Comparison of ENCODE assay signal across 12 cellular contexts in the genomic region with DNA sequence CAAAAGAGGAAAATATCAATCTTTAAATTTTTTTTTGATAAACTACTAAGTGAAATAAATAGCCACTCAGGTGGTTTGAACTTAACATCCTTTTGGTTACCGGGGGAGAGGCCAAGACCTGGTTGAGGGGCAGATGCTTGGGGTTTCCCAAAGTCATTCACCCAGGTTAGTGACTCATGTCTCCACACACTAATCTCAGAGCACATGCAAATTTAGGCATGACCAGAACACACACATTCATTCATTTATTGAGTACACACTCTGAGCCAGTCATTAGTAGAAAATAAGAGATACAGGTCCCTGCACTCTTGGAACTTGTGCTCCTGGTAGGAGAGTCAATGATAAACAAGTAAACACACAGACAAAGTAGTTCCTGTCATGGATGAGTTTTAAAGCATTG. TPM values are rescaled to one million over a fixed set of nuclear protein-coding genes. Genes with fewer than 3 reads are reported as not detected.
DNase-seq lines count a peak whose midpoint lies in the region; ATAC-seq, FAIRE-seq and TF ChIP-seq lines count a peak whose summit lies in the region.
"Had no signal": no experiment of that assay in that cellular context is flagged by ENCODE, and none has a peak within 500 bp of the region (broad histone marks: within the 10 kb centered on the region; RNA-seq: fewer than 3 reads in every experiment).

No MANE protein-coding gene starts in this region.

- TF ChIP-seq EP300 in HepG2 (IDR thresholded peaks at IDR 0.05; ENCODE audit: low read depth in 2 of 2, low read length in 2 of 2) = no peak
- TF ChIP-seq EP300 in HepG2 (CRISPR knock-in tag; IDR thresholded peaks at IDR 0.05; ENCODE audit: borderline replicate concordance) = no peak

- TF ChIP-seq RAD21 in HepG2 (CRISPR knock-in tag; IDR thresholded peaks at IDR 0.05) = no peak

- no peaks in the 10 kb centered on the region for H3K9me3 Mint-ChIP-seq in activated T-helper 17 cell treated with anti-CD3 and anti-CD28 coated beads, Interleukin-2, amount 50 U/mL, for 72 hours

- in situ Hi-C loops in HepG2 (cut with HindIII; ENCODE audit: extremely low pct_ligation_motif_present, low pct_unique_long_range_greater_than_20kb) = no loop called here

- H3K9ac ChIP-seq in HepG2 (ENCODE audit: insufficient read depth, low read depth, low read length) (no peak overlapping the region), PC-3 (ENCODE audit: low read length) (no peak overlapping the region)

- no peak for FAIRE-seq in HepG2 (lab: Jason Lieb, UNC)

- H3K79me2 ChIP-seq in HepG2 (ENCODE audit: insufficient read depth, low read length) (no peaks in the 10 kb centered on the region), PC-3 (ENCODE audit: low read length) (no peaks in the 10 kb centered on the region)

- H4K20me1 ChIP-seq in HepG2 (ENCODE audit: insufficient read depth, low read length) = no peaks in the 10 kb centered on the region
- no peaks in the 10 kb centered on the region for H4K20me1 ChIP-seq in PC-3 (ENCODE audit: low read length)

- H3F3A ChIP-seq in PC-3 (ENCODE audit: low read length, unreplicated experiment) = no peaks in the 10 kb centered on the region

- TF ChIP-seq POLR2A in HepG2 (IDR thresholded peaks at IDR 0.05; ENCODE audit: insufficient read depth in 1 of 2, low read depth in 2 of 2, low read length in 2 of 2) = no peak

- no peak overlapping the region for H3K4me2 ChIP-seq in HepG2 (ENCODE audit: low read depth, low read length)
- no peak overlapping the region for H3K4me2 ChIP-seq in PC-3 (ENCODE audit: low read length)

- no peak overlapping the region for H3K4me3 Mint-ChIP-seq in activated T-helper 17 cell treated with anti-CD3 and anti-CD28 coated beads, Interleukin-2, amount 50 U/mL, for 72 hours

- no peak for DNase-seq in cerebellar cortex (ENCODE audit: low spot score)
- DNase-seq in inferior parietal cortex (ENCODE audit: extremely low spot score) = no peak
- no peak for DNase-seq in HepG2 (ENCODE audit: low spot score)
- no peak for DNase-seq in PC-3
- DNase-seq: erythroblast, left ventricle myocardium inferior, NCI-H2171 treated with DMSO at 0.1 percent for 48 hours had no signal

- peaks cover 0 to 4% of the 10 kb centered on the region in 2 experiments; a peak in 1 of 5 replicates for H3K27me3 ChIP-seq in HepG2 (ENCODE audit: control insufficient read depth in 1 of 2, insufficient read depth in 2 of 2, low read length in 2 of 2)
- H3K27me3 ChIP-seq in PC-3 (ENCODE audit: low read length) = no peaks in the 10 kb centered on the region

- no peaks in the 10 kb centered on the region for H3K36me3 ChIP-seq in HepG2 (replicated peaks in 1 of 2; ENCODE audit: control insufficient read depth in 1 of 2, insufficient read depth in 2 of 2, low read length in 2 of 2)
- no peaks in the 10 kb centered on the region; the same call in 1 of the 2 replicates for H3K36me3 ChIP-seq in PC-3 (ENCODE audit: low read depth, low read length)
- H3K36me3 ChIP-seq: left ventricle myocardium inferior had no signal

- TF ChIP-seq CTCF in HepG2 (CRISPR knock-in tag; IDR thresholded peaks at IDR 0.05) (no peak), PC-3 (conservative IDR thresholded peaks at IDR 0.05; ENCODE audit: low read depth, low read length) (no peak)

- WGBS in HepG2 (ENCODE audit: low lambda C conversion rate) = 6% methylated on average over 1 of the region's 1 CpG

- intact Hi-C loops in HepG2 (cut with micrococcal nuclease; ENCODE audit: unreplicated experiment) = no loop called here
- intact Hi-C loops in PC-3 (cut with micrococcal nuclease) = no loop called here

- BruUV-seq in HepG2 (replicated peaks; lab: Mats Ljungman, UMichigan) (no TSS peak), PC-3 (replicated peaks; lab: Mats Ljungman, UMichigan) (no TSS peak)

- no peaks in the 10 kb centered on the region for H3K9me2 ChIP-seq in PC-3 (replicated peaks; ENCODE audit: low read length)

- CTCF ChIA-PET in HepG2 (lab: Yijun Ruan, JAX; ENCODE audit: low intra/inter-chr PET ratio, low total read pairs) = no interaction called here
- CTCF ChIA-PET in PC-3 (lab: Charles Lee) = no interaction called here

- no peak overlapping the region for H2AFZ ChIP-seq in HepG2 (ENCODE audit: low read length)
- no peak overlapping the region for H2AFZ ChIP-seq in PC-3 (ENCODE audit: low read length)

- H3K27me3 Mint-ChIP-seq in activated T-helper 17 cell treated with anti-CD3 and anti-CD28 coated beads, Interleukin-2, amount 50 U/mL, for 72 hours = peaks cover 25% of the 10 kb centered on the region

- H3K27ac Mint-ChIP-seq in activated T-helper 17 cell treated with anti-CD3 and anti-CD28 coated beads, Interleukin-2, amount 50 U/mL, for 72 hours = no peak overlapping the region

- ATAC-seq in GM18517 (IDR thresholded peaks at IDR 0.05; ENCODE audit: unreplicated experiment) (peak; percentile 91), GM19438 (IDR thresholded peaks at IDR 0.05; ENCODE audit: low read depth, unreplicated experiment) (peak; percentile 64), HG02973 (IDR thresholded peaks at IDR 0.05; ENCODE audit: unreplicated experiment) (peak; percentile 83), HepG2 (no peak), PC-3 (no peak)
- ATAC-seq in activated T-helper 17 cell treated with anti-CD3 and anti-CD28 coated beads, Interleukin-2, amount 50 U/mL, for 72 hours (replicated peaks) = peak; percentile 97

- POLR2A ChIA-PET in HepG2 (lab: Yijun Ruan, JAX) = no interaction called here
- POLR2A ChIA-PET in PC-3 (lab: Charles Lee; ENCODE audit: unreplicated experiment) = no interaction called here

- H3K4me1 ChIP-seq in HepG2 (ENCODE audit: insufficient read depth, low read length) (no peaks in the 10 kb centered on the region), PC-3 (ENCODE audit: insufficient read depth, low read length) (no peaks in the 10 kb centered on the region)
- H3K4me1 ChIP-seq: left ventricle myocardium inferior had no signal

- no peak overlapping the region for H3K4me3 ChIP-seq in HepG2 (replicated peaks in 1 of 3; ENCODE audit: insufficient read depth in 1 of 3, low read depth in 2 of 3, low read length in 3 of 3)
- no peak overlapping the region for H3K4me3 ChIP-seq in PC-3 (ENCODE audit: low read length)
- H3K4me3 ChIP-seq: left ventricle myocardium inferior had no signal

- peaks cover 8% of the 10 kb centered on the region for H3K4me1 Mint-ChIP-seq in activated T-helper 17 cell treated with anti-CD3 and anti-CD28 coated beads, Interleukin-2, amount 50 U/mL, for 72 hours

- H3K9me3 ChIP-seq in HepG2 (ENCODE audit: low read length) (no peaks in the 10 kb centered on the region), PC-3 (ENCODE audit: low read length) (no peaks in the 10 kb centered on the region)
- H3K9me3 ChIP-seq: left ventricle myocardium inferior had no signal

- no peaks in the 10 kb centered on the region for H3K36me3 Mint-ChIP-seq in activated T-helper 17 cell treated with anti-CD3 and anti-CD28 coated beads, Interleukin-2, amount 50 U/mL, for 72 hours (ENCODE audit: low read depth)

- H3K27ac ChIP-seq in HepG2 (ENCODE audit: extremely low read length, insufficient read depth, low read length) = no peak overlapping the region
- H3K27ac ChIP-seq in PC-3 (ENCODE audit: low read length) = no peak overlapping the region
- H3K27ac ChIP-seq: left ventricle myocardium inferior had no signal

RNA-seq across cellular contexts. Expression of a gene that starts 7.3 kb away (rescaled TPM):
- total RNA-seq in activated T-helper 17 cell treated with anti-CD3 and anti-CD28 coated beads, Interleukin-2, amount 50 U/mL, for 72 hours = 1 to 10 TPM in 1 of 2 donors, under 1 TPM in 1; 0.21 to 1.4 TPM
- total RNA-seq in HepG2 (2016; rRNA removed; fragmentation: Illumina TruSeq; extraction: Trizol) (not detected in 2 replicates), PC-3 (2014; rRNA removed) (4.8 and 5.6 TPM in 2 replicates)
- total RNA-seq in HepG2 (2016; cell fraction: cytosol; rRNA removed; fragmentation: Illumina TruSeq; extraction: Trizol; ENCODE audit: low read depth) = not detected in 2 replicates
- not detected in 2 replicates for total RNA-seq in HepG2 (2016; cell fraction: insoluble cytoplasmic fraction; rRNA removed; fragmentation: Illumina TruSeq; extraction: Trizol)
- not detected in 2 replicates for total RNA-seq in HepG2 (2016; cell fraction: membrane; rRNA removed; fragmentation: Illumina TruSeq; extraction: Trizol)
- not detected in 2 replicates for total RNA-seq in HepG2 (2016; cell fraction: nucleus; rRNA removed; fragmentation: Illumina TruSeq; extraction: Trizol)
- not detected in 2 replicates for polyA plus RNA-seq in HepG2 (2011; rRNA removed)
- not detected in 2 replicates for polyA plus RNA-seq in HepG2 (2011; cell fraction: cytosol; rRNA removed)
- polyA plus RNA-seq in HepG2 (2011; cell fraction: nucleus; rRNA removed) = not detected in 2 replicates
- polyA plus RNA-seq in HepG2 (2012) = 0.09 TPM in 1 of 2 replicates, not detected in the other
- not detected in 2 replicates for polyA plus RNA-seq in HepG2 (2016; cell fraction: cytosol; fragmentation: Illumina TruSeq; extraction: Trizol; ENCODE audit: low read depth)
- not detected in 2 replicates for polyA plus RNA-seq in HepG2 (2016; cell fraction: insoluble cytoplasmic fraction; fragmentation: Illumina TruSeq; extraction: Trizol; ENCODE audit: low read depth)
- polyA plus RNA-seq in HepG2 (2016; cell fraction: membrane; fragmentation: Illumina TruSeq; extraction: Trizol; ENCODE audit: low read depth) = not detected in 2 replicates
- polyA plus RNA-seq in HepG2 (2016; cell fraction: nucleus; fragmentation: Illumina TruSeq; extraction: Trizol; ENCODE audit: insufficient read depth, low read depth) = not detected in 2 replicates
- polyA minus RNA-seq in HepG2 (2011; rRNA and poly(A)+ RNA removed; ENCODE audit: low replicate concordance) = not detected in 2 replicates
- not detected in 2 replicates for polyA minus RNA-seq in HepG2 (2011; cell fraction: cytosol; rRNA and poly(A)+ RNA removed)
- not detected in 2 replicates for polyA minus RNA-seq in HepG2 (2011; cell fraction: nucleus; rRNA and poly(A)+ RNA removed)
- total RNA-seq: Daoy had no signal

RNA-seq across cellular contexts. Expression of a gene that starts 40.4 kb away (rescaled TPM):
- 1 to 10 TPM; 1.8 to 4.4 TPM for total RNA-seq in activated T-helper 17 cell treated with anti-CD3 and anti-CD28 coated beads, Interleukin-2, amount 50 U/mL, for 72 hours
- not detected in 2 replicates for total RNA-seq in HepG2 (2016; rRNA removed; fragmentation: Illumina TruSeq; extraction: Trizol)
- total RNA-seq in HepG2 (2016; cell fraction: cytosol; rRNA removed; fragmentation: Illumina TruSeq; extraction: Trizol; ENCODE audit: low read depth) = not detected in 2 replicates
- not detected in 2 replicates for total RNA-seq in HepG2 (2016; cell fraction: insoluble cytoplasmic fraction; rRNA removed; fragmentation: Illumina TruSeq; extraction: Trizol)
- total RNA-seq in HepG2 (2016; cell fraction: membrane; rRNA removed; fragmentation: Illumina TruSeq; extraction: Trizol) = not detected in 2 replicates
- total RNA-seq in HepG2 (2016; cell fraction: nucleus; rRNA removed; fragmentation: Illumina TruSeq; extraction: Trizol) = not detected in 2 replicates
- polyA plus RNA-seq in HepG2 (2011; rRNA removed) = not detected in 2 replicates
- not detected in 2 replicates for polyA plus RNA-seq in HepG2 (2011; cell fraction: cytosol; rRNA removed)
- not detected in 2 replicates for polyA plus RNA-seq in HepG2 (2011; cell fraction: nucleus; rRNA removed)
- polyA plus RNA-seq in HepG2 (2012) = not detected in 2 replicates
- polyA plus RNA-seq in HepG2 (2016; cell fraction: cytosol; fragmentation: Illumina TruSeq; extraction: Trizol; ENCODE audit: low read depth) = not detected in 2 replicates
- polyA plus RNA-seq in HepG2 (2016; cell fraction: insoluble cytoplasmic fraction; fragmentation: Illumina TruSeq; extraction: Trizol; ENCODE audit: low read depth) = not detected in 2 replicates
- not detected in 2 replicates for polyA plus RNA-seq in HepG2 (2016; cell fraction: membrane; fragmentation: Illumina TruSeq; extraction: Trizol; ENCODE audit: low read depth)
- polyA plus RNA-seq in HepG2 (2016; cell fraction: nucleus; fragmentation: Illumina TruSeq; extraction: Trizol; ENCODE audit: insufficient read depth, low read depth) = not detected in 2 replicates
- polyA minus RNA-seq in HepG2 (2011; rRNA and poly(A)+ RNA removed; ENCODE audit: low replicate concordance) = not detected in 2 replicates
- not detected in 2 replicates for polyA minus RNA-seq in HepG2 (2011; cell fraction: cytosol; rRNA and poly(A)+ RNA removed)
- polyA minus RNA-seq in HepG2 (2011; cell fraction: nucleus; rRNA and poly(A)+ RNA removed) = not detected in 2 replicates
- 0.07 TPM in 1 of 2 replicates, not detected in the other for total RNA-seq in PC-3 (2014; rRNA removed)

Comparison
In these comparisons a context has a peak if more than half of its experiments do, and no peak if none do; other contexts are left out.
1. ATAC-seq: peak in GM18517 (single experiment), GM19438 (single experiment), HG02973 (single experiment) and activated T-helper 17 cell treated with anti-CD3 and anti-CD28 coated beads, Interleukin-2, amount 50 U/mL, for 72 hours (single experiment); none in HepG2 (single experiment) and PC-3 (single experiment).